ENCODE assay signal across 8 cellular contexts in genomic region chr3:134971907-134972306, GRCh38.
A peak's percentile ranks its signal among the peaks of the same experiment; 100 is the strongest.
DNase-seq lines count a peak whose midpoint lies in the region; ATAC-seq, FAIRE-seq and TF ChIP-seq lines count a peak whose summit lies in the region.
"Not testable (repeated sequence)": the region's sequence is repeated elsewhere in the genome, so short reads cannot be mapped to it uniquely, and the experiment has no call there.

No MANE protein-coding gene starts in this region.

- FAIRE-seq in GM18507 (lab: Jason Lieb, UNC): peak; percentile 35

- not testable (repeated sequence) for H3K4me1 Mint-ChIP-seq in activated CD8-positive, alpha-beta memory T cell treated with anti-CD3 and anti-CD28 coated beads, Interleukin-2, amount 10 ng/mL, durations not matched to agents 7 days and 5 days; osteocyte (ENCODE audit: unreplicated experiment)

- DNase-seq in GM18507 (ENCODE audit: extremely low spot score, insufficient read length, low read depth): not testable (repeated sequence)
- DNase-seq in activated CD8-positive, alpha-beta memory T cell treated with anti-CD3 and anti-CD28 coated beads, Interleukin-2, amount 10 ng/mL, durations not matched to agents 7 days and 5 days: peak; percentile 15
- peak; percentile 5 for DNase-seq in osteocyte (ENCODE audit: extremely low spot score, unreplicated experiment)

- CTCF ChIA-PET in activated CD8-positive, alpha-beta memory T cell treated with anti-CD3 and anti-CD28 coated beads, Interleukin-2, amount 10 ng/mL, durations not matched to agents 7 days and 5 days (lab: Charles Lee): not testable (repeated sequence)

- not testable (repeated sequence) for H3K36me3 Mint-ChIP-seq in activated CD8-positive, alpha-beta memory T cell treated with anti-CD3 and anti-CD28 coated beads, Interleukin-2, amount 10 ng/mL, durations not matched to agents 7 days and 5 days; osteocyte (ENCODE audit: unreplicated experiment)

- H3K9me3 Mint-ChIP-seq in activated CD8-positive, alpha-beta memory T cell treated with anti-CD3 and anti-CD28 coated beads, Interleukin-2, amount 10 ng/mL, durations not matched to agents 7 days and 5 days (ENCODE audit: low read depth); osteocyte (ENCODE audit: unreplicated experiment): not testable (repeated sequence)

- not testable (repeated sequence) for H3K4me3 Mint-ChIP-seq in activated CD8-positive, alpha-beta memory T cell treated with anti-CD3 and anti-CD28 coated beads, Interleukin-2, amount 10 ng/mL, durations not matched to agents 7 days and 5 days; osteocyte (ENCODE audit: unreplicated experiment)

- H3K27ac Mint-ChIP-seq in activated CD8-positive, alpha-beta memory T cell treated with anti-CD3 and anti-CD28 coated beads, Interleukin-2, amount 10 ng/mL, durations not matched to agents 7 days and 5 days; osteocyte (ENCODE audit: unreplicated experiment): not testable (repeated sequence)

- H3K27me3 Mint-ChIP-seq in activated CD8-positive, alpha-beta memory T cell treated with anti-CD3 and anti-CD28 coated beads, Interleukin-2, amount 10 ng/mL, durations not matched to agents 7 days and 5 days; osteocyte (ENCODE audit: unreplicated experiment): not testable (repeated sequence)

- not testable (repeated sequence) for TF ChIP-seq CTCF in osteocyte (IDR thresholded peaks at IDR 0.05)

- ATAC-seq in GM18907 (IDR thresholded peaks at IDR 0.05; ENCODE audit: unreplicated experiment) (peak; percentile 55), GM19351 (IDR thresholded peaks at IDR 0.05; ENCODE audit: unreplicated experiment) (peak; percentile 51), GM21367 (IDR thresholded peaks at IDR 0.05; ENCODE audit: unreplicated experiment) (peak; percentile 51), GM21717 (IDR thresholded peaks at IDR 0.05; ENCODE audit: unreplicated experiment) (peak; percentile 73), HG03025 (IDR thresholded peaks at IDR 0.05; ENCODE audit: low FRiP score, unreplicated experiment) (peak; percentile 51)
- ATAC-seq in activated CD8-positive, alpha-beta memory T cell treated with anti-CD3 and anti-CD28 coated beads, Interleukin-2, amount 10 ng/mL, durations not matched to agents 7 days and 5 days: not testable (repeated sequence)
